ENCODE assay signal across 17 cellular contexts in genomic region chr16:48277158-48277557, GRCh38. TPM values are rescaled to one million over a fixed set of nuclear protein-coding genes. Genes with fewer than 3 reads are reported as not detected.
DNase-seq lines count a peak whose midpoint lies in the region; ATAC-seq, FAIRE-seq and TF ChIP-seq lines count a peak whose summit lies in the region.
"Had no signal": no experiment of that assay in that cellular context is flagged by ENCODE, and none has a peak within 500 bp of the region (broad histone marks: within the 10 kb centered on the region; RNA-seq: fewer than 3 reads in every experiment).

No MANE protein-coding gene starts in this region.

- H3K23ac ChIP-seq in H9 (ENCODE audit: insufficient read length, low read depth, low read length), result no peak overlapping the region

- no peaks in the 10 kb centered on the region for H3K79me1 ChIP-seq in H9 (ENCODE audit: insufficient read depth, low read depth, low read length, poor library complexity, severe bottlenecking)

- H3K9me3 ChIP-seq in H9 (ENCODE audit: control insufficient read depth, low read depth, low read length) (no peaks in the 10 kb centered on the region), pancreas (no peaks in the 10 kb centered on the region)
- H3K9me3 ChIP-seq: Caco-2 had no signal

- no peak overlapping the region for H3K9ac ChIP-seq in H9 (ENCODE audit: extremely low read depth, insufficient read length, low read length)

- peaks cover 0 to 18% (median 6%) of the 10 kb centered on the region in 3 experiments; a peak in 4 of 7 replicates for H3K36me3 Mint-ChIP-seq in H9 (ENCODE audit: insufficient read depth in 1 of 3, low read depth in 3 of 3)
- peaks cover 21 to 48% (median 26%) of the 10 kb centered on the region in 3 donors for H3K36me3 Mint-ChIP-seq in immature natural killer cell
- H3K36me3 Mint-ChIP-seq in T-cell, result peaks cover 46% of the 10 kb centered on the region

- H2AK5ac ChIP-seq in H9 (ENCODE audit: insufficient read length, low read length), result no peak overlapping the region

- H3K4ac ChIP-seq in H9 (ENCODE audit: low read depth, low read length), result no peak overlapping the region

- H3K4me2 ChIP-seq in H9 (ENCODE audit: insufficient read depth, insufficient read length, low read length), result no peak overlapping the region

- no peaks in the 10 kb centered on the region for H3K79me2 ChIP-seq in H9 (ENCODE audit: insufficient read depth, low read length)

- no peak overlapping the region for H2BK12ac ChIP-seq in H9 (ENCODE audit: insufficient read length, low read depth, low read length)

- no peaks in the 10 kb centered on the region for H3K27me3 ChIP-seq in H9 (ENCODE audit: insufficient read depth, low read length)
- no peaks in the 10 kb centered on the region for H3K27me3 ChIP-seq in pancreas

- TF ChIP-seq CTCF in H9 (conservative IDR thresholded peaks at IDR 0.05), result no peak
- TF ChIP-seq CTCF in pancreas (IDR thresholded peaks at IDR 0.05), result no peak

- no peak overlapping the region for H2AFZ ChIP-seq in H9 (ENCODE audit: low read length)

- no peak overlapping the region for H2BK120ac ChIP-seq in H9 (ENCODE audit: low read depth, low read length, poor library complexity, severe bottlenecking)

- H2BK15ac ChIP-seq in H9 (ENCODE audit: low read depth, low read length), result no peak overlapping the region

- no peak overlapping the region for H2BK5ac ChIP-seq in H9 (ENCODE audit: insufficient read length, low read length)

- H3K4me3 ChIP-seq in pancreas, result no peak overlapping the region

- intact Hi-C loops in pancreas (cut with DNase I), result no loop called here

- H3K4me3 Mint-ChIP-seq in H9, result no peak overlapping the region
- no peak overlapping the region for H3K4me3 Mint-ChIP-seq in immature natural killer cell
- no peak overlapping the region for H3K4me3 Mint-ChIP-seq in T-cell
- H3K4me3 Mint-ChIP-seq: neural crest cell had no signal

- H3K27me3 Mint-ChIP-seq in H9 (ENCODE audit: low read depth), result no peaks in the 10 kb centered on the region
- H3K27me3 Mint-ChIP-seq in immature natural killer cell (ENCODE audit: low read depth in 3 of 3), result peaks cover 0 to 2% (median 0%) of the 10 kb centered on the region in 3 donors
- H3K27me3 Mint-ChIP-seq in T-cell, result no peaks in the 10 kb centered on the region

- H4K91ac ChIP-seq in H9 (ENCODE audit: insufficient read length, low read depth, low read length), result no peak overlapping the region

- CTCF ChIA-PET in T-cell (lab: Charles Lee), result interaction anchor here in 1 of 2 donors (0.6 to 0.7 kb wide), 2 partner anchors 46 to 232 kb away, joined by 3 read pairs; no protein-coding TSS in a partner anchor

- no peak overlapping the region for H3T11ph ChIP-seq in H9 (ENCODE audit: low read length)

- H3K56ac ChIP-seq in H9 (ENCODE audit: insufficient read length, low read depth, low read length), result no peak overlapping the region

- no peak overlapping the region for H3K14ac ChIP-seq in H9 (ENCODE audit: insufficient read depth, low read length)

- no peaks in the 10 kb centered on the region for H3K36me3 ChIP-seq in pancreas

- H3K9me3 Mint-ChIP-seq in H9 (no peaks in the 10 kb centered on the region), immature natural killer cell (no peaks in the 10 kb centered on the region), T-cell (no peaks in the 10 kb centered on the region)
- H3K9me3 Mint-ChIP-seq: neural crest cell had no signal

- H2BK20ac ChIP-seq in H9 (ENCODE audit: low read depth, low read length, poor library complexity, severe bottlenecking), result no peak overlapping the region

- no peak overlapping the region for H4K8ac ChIP-seq in H9 (replicated peaks; ENCODE audit: insufficient read length, low read depth, low read length)

- H3K4me1 Mint-ChIP-seq in H9 (peaks cover 3 to 9% of the 10 kb centered on the region in 2 experiments; a peak in 3 of 4 replicates), immature natural killer cell (no peaks in the 10 kb centered on the region), T-cell (peaks cover 10 to 27% (median 19%) of the 10 kb centered on the region in 3 donors)

- H3K23me2 ChIP-seq in H9 (ENCODE audit: insufficient read length, low read depth, low read length, poor library complexity, severe bottlenecking), result no peaks in the 10 kb centered on the region

- no peaks in the 10 kb centered on the region for H4K20me1 ChIP-seq in H9 (ENCODE audit: control insufficient read depth, insufficient read depth, insufficient read length)

- ATAC-seq in pancreas, result peak; percentile 20 to 61 (median 50)
- no peak for ATAC-seq in GM19035 (IDR thresholded peaks at IDR 0.05; ENCODE audit: unreplicated experiment)
- no peak for ATAC-seq in T-cell (replicated peaks in 1 of 4)
- ATAC-seq: right cardiac atrium had no signal

- DNase-seq in H9, result no peak
- peak; percentile 81 for DNase-seq in NCI-H69 (lab: John Stamatoyannopoulos, UW)
- DNase-seq in dermis blood vessel endothelial cell, result peak; percentile 25
- peak in 4 of 6 donors; percentile 15 to 59 (median 46) for DNase-seq in pancreas
- no peak for DNase-seq in immature natural killer cell
- DNase-seq in T-cell, result no peak
- DNase-seq in NCI-H345 (lab: John Stamatoyannopoulos, UW), result no peak
- DNase-seq: activated CD8-positive, alpha-beta memory T cell treated with anti-CD3 and anti-CD28 coated beads for 24 hours; Caco-2; Kasumi-1; NCI-H187 treated with DMSO at 0.1 percent for 48 hours; WERI-Rb-1 had no signal

- WGBS in H9 (ENCODE audit: extremely low coverage, insufficient read length, low lambda C conversion rate), result no CpG with 5 or more reads among the region's 5 CpGs
- 78 to 82% methylated on average over 5 of the region's 5 CpGs for WGBS in pancreas, 2 donors

- H3K4me1 ChIP-seq in H9 (ENCODE audit: insufficient read depth, low read length), result peaks cover 4% of the 10 kb centered on the region
- H3K4me1 ChIP-seq in pancreas, result peaks cover 0 to 30% (median 13%) of the 10 kb centered on the region in 3 donors
- H3K4me1 ChIP-seq: Caco-2 had no signal

- H3K27ac ChIP-seq in H9 (ENCODE audit: insufficient read length, low read depth, low read length) (no peak overlapping the region), pancreas (peak overlapping the region in 1 of 4 donors; percentile 69)
- H3K27ac ChIP-seq: WERI-Rb-1 had no signal

- FAIRE-seq in pancreas (lab: Jason Lieb, UNC), result no peak
- FAIRE-seq: GM12891 had no signal

- H4K5ac ChIP-seq in H9 (ENCODE audit: insufficient read length, low read depth, low read length), result no peak overlapping the region

- H3K27ac Mint-ChIP-seq in H9 (peak overlapping the region in 2 of 3 experiments; percentile 3 to 89; a peak in 1 of 7 replicates), immature natural killer cell (peak overlapping the region in 1 of 6 donors; percentile 45), T-cell (no peak overlapping the region)

- POLR2A ChIA-PET in T-cell (lab: Charles Lee), result interaction anchor here in 1 of 2 donors (0.6 kb wide), 1 partner anchor 41 kb away, joined by 3 read pairs; no protein-coding TSS in a partner anchor

- H3K18ac ChIP-seq in H9 (ENCODE audit: insufficient read length, low read depth, low read length), result no peak overlapping the region

RNA-seq across cellular contexts. Expression of gene ABCC11, which starts 29.8 kb away (rescaled TPM):
- total RNA-seq in H9 (2021) (0.24 and 0.33 TPM in 2 replicates), dermis blood vessel endothelial cell (not detected in 2 replicates), pancreas (under 1 TPM in 5 of 6 donors, not detected in 1; 0.20 to 0.41 (median 0.28) TPM), T-cell (under 1 TPM in 3 of 5 donors, not detected in 2; 0.07 to 0.29 (median 0.25) TPM)
- polyA plus RNA-seq in pancreas (under 1 TPM; 0.11 to 0.19 TPM), immature natural killer cell (under 1 TPM in 1 of 3 donors, not detected in 2; 0.07 TPM)
- total RNA-seq: T-helper 1 cell treated with Interleukin-12 subunit alpha and Interleukin-12 subunit beta and Interleukin-4 antibody, amounts not matched to agents 30 ng/mL and 1 ng/mL, for 36 hours had no signal

RNA-seq across cellular contexts. Expression of gene LONP2, which starts 33.1 kb away (rescaled TPM):
- total RNA-seq in H9 (2021) (27.8 and 28.2 TPM in 2 replicates), dermis blood vessel endothelial cell (34.9 and 47.6 TPM in 2 replicates), pancreas (10 to 100 TPM; 31.6 to 45.0 (median 41.6) TPM), T-cell (10 to 100 TPM; 69.9 to 92.9 (median 84.7) TPM)
- polyA plus RNA-seq in pancreas (10 to 100 TPM; 31.4 to 49.1 TPM), immature natural killer cell (10 to 100 TPM in 2 of 3 donors, 1 to 10 TPM in 1; 9.7 to 32.4 (median 17.6) TPM)

Comparison
In these comparisons a context has a peak if more than half of its experiments do, and no peak if none do; other contexts are left out.
1. DNase-seq: peak in NCI-H69 (single experiment), dermis blood vessel endothelial cell (single experiment) and pancreas (4 of 6); none in H9 (single experiment), immature natural killer cell (0 of 3), T-cell (0 of 34) and NCI-H345 (single experiment).
2. H3K27ac Mint-ChIP-seq: peak in H9 (2 of 3); none in T-cell (0 of 2).
3. ATAC-seq: peak in pancreas (4 of 4); none in GM19035 (single experiment) and T-cell (0 of 4).